ENCODE assay signal across 16 cellular contexts in the genomic region with DNA sequence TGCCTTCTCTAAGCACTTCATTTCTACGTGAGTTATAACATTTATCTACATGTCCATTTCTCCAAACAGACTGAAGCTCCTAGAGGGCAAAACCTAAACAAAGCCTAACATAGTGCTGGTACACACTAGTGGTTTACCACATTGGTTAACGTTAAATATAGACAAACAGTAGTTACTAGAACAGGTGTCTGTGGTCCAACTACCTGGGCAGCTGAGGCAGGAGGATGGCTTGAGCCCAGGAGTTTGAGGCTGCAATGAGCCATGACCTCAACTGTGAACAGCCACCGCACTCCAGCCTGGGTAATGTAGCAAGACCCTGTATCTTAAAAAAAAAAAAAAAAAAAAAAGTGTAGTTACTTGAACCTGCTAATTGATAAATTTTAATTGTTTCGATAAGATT. TPM values are rescaled to one million over a fixed set of nuclear protein-coding genes. Genes with fewer than 3 reads are reported as not detected.
A peak's percentile ranks its signal among the peaks of the same experiment; 100 is the strongest.
DNase-seq lines count a peak whose midpoint lies in the region; ATAC-seq and TF ChIP-seq lines count a peak whose summit lies in the region.
"Had no signal": no experiment of that assay in that cellular context is flagged by ENCODE, and none has a peak within 500 bp of the region (broad histone marks: within the 10 kb centered on the region; RNA-seq: fewer than 3 reads in every experiment).

No MANE protein-coding gene starts in this region.

- H3K4me1 ChIP-seq in KMS-11 (ENCODE audit: low read depth, poor library complexity, severe bottlenecking) = peaks cover 86% of the 10 kb centered on the region
- no peaks in the 10 kb centered on the region for H3K4me1 ChIP-seq in uterus

- H3K9me3 ChIP-seq in uterus = no peaks in the 10 kb centered on the region

- peak overlapping the region; percentile 40; the same call in 1 of the 2 replicates for H3K4me2 ChIP-seq in KMS-11

- no peaks in the 10 kb centered on the region for H3K9me3 Mint-ChIP-seq in progenitor cell of endocrine pancreas (ENCODE audit: low read depth)
- H3K9me3 Mint-ChIP-seq: brain, mesothelial cell of epicardium had no signal

- H3K9ac ChIP-seq in KMS-11 = no peak overlapping the region

- H3K4me3 Mint-ChIP-seq in progenitor cell of endocrine pancreas (ENCODE audit: low read depth) = no peak overlapping the region
- H3K4me3 Mint-ChIP-seq: brain, mesothelial cell of epicardium had no signal

- H3K27me3 Mint-ChIP-seq in progenitor cell of endocrine pancreas = no peaks in the 10 kb centered on the region

- no peak for TF ChIP-seq CTCF in KMS-11 (conservative IDR thresholded peaks at IDR 0.05; ENCODE audit: low read depth, low read length)
- TF ChIP-seq CTCF in progenitor cell of endocrine pancreas (IDR thresholded peaks at IDR 0.05; ENCODE audit: unreplicated experiment) = no peak
- no peak for TF ChIP-seq CTCF in uterus (IDR thresholded peaks at IDR 0.05)

- H3K27me3 ChIP-seq in KMS-11 (ENCODE audit: insufficient read depth, low read depth) = no peaks in the 10 kb centered on the region
- H3K27me3 ChIP-seq in uterus = no peaks in the 10 kb centered on the region

- peak; percentile 35 for DNase-seq in NCI-H748 (lab: John Stamatoyannopoulos, UW; ENCODE audit: unreplicated experiment)
- DNase-seq in NCI-H748 treated with DMSO at 0.1 percent for 48 hours (lab: John Stamatoyannopoulos, UW) = no peak
- no peak for DNase-seq in progenitor cell of endocrine pancreas (ENCODE audit: low spot score, unreplicated experiment)
- no peak for DNase-seq in NCI-H146 treated with DMSO at 0.1 percent for 48 hours (lab: John Stamatoyannopoulos, UW; ENCODE audit: unreplicated experiment)
- no peak for DNase-seq in uterus
- no peak for DNase-seq in 8988T
- DNase-seq: activated CD8-positive, alpha-beta memory T cell treated with anti-CD3 and anti-CD28 coated beads for 24 hours; activated naive CD4-positive, alpha-beta T cell treated with Interleukin-2 at 50 U/mL for 16 hours; effector CD4-positive, alpha-beta T cell; IMR-90; NCI-H1417 treated with DMSO at 0.1 percent for 48 hours; NCI-H774 had no signal

- H2AFZ ChIP-seq in KMS-11 (ENCODE audit: low read depth) = no peak overlapping the region

- intact Hi-C loops in uterus (cut with DNase I; ENCODE audit: low total_unique reads) = no loop called here

- H4K20me1 ChIP-seq in KMS-11 (ENCODE audit: insufficient read depth) = no peaks in the 10 kb centered on the region

- peaks cover 1% of the 10 kb centered on the region for H3K36me3 Mint-ChIP-seq in progenitor cell of endocrine pancreas (ENCODE audit: insufficient read depth)

- H3K79me2 ChIP-seq in KMS-11 (ENCODE audit: insufficient read depth, low read depth) = peaks cover 35% of the 10 kb centered on the region

- no peaks in the 10 kb centered on the region for H3K36me3 ChIP-seq in KMS-11 (ENCODE audit: insufficient read depth)
- no peaks in the 10 kb centered on the region for H3K36me3 ChIP-seq in uterus

- no peak for TF ChIP-seq POLR2A in uterus (IDR thresholded peaks at IDR 0.05)

- ATAC-seq in HG02840 (IDR thresholded peaks at IDR 0.05; ENCODE audit: low FRiP score, unreplicated experiment) = peak; percentile 64

- H3K4me3 ChIP-seq in KMS-11 (IDR thresholded peaks at IDR 0.05; ENCODE audit: insufficient read depth, low read depth, low read length) (no peak overlapping the region), uterus (no peak overlapping the region)

- no peak overlapping the region for H3K27ac Mint-ChIP-seq in progenitor cell of endocrine pancreas
- H3K27ac Mint-ChIP-seq: mesothelial cell of epicardium had no signal

- H3K27ac ChIP-seq in KMS-11 (peak overlapping the region; percentile 51; the same call in 1 of the 2 replicates), uterus (no peak overlapping the region)

- H3K4me1 Mint-ChIP-seq in progenitor cell of endocrine pancreas (ENCODE audit: low read depth) = peaks cover 43% of the 10 kb centered on the region

RNA-seq across cellular contexts. Expression of a gene that starts 26.5 kb away (rescaled TPM):
- total RNA-seq in progenitor cell of endocrine pancreas (86.2 and 93.7 TPM in 2 replicates), uterus (10 to 100 TPM; 20.0 to 64.2 (median 36.6) TPM)
